ENCODE assay signal across 1 cellular context in genomic region chr15:39260791-39261190, GRCh38.
TF ChIP-seq lines count a peak whose summit lies in the region.

No MANE protein-coding gene starts in this region.

TF ChIP-seq in HepG2, 621 proteins besides CTCF, POLR2A, EP300 and RAD21 (continued from another document):
- peak; percentile 87; the same call in 1 of the 2 replicates for TF ChIP-seq THRA (CRISPR knock-in tag; IDR thresholded peaks at IDR 0.05; ENCODE audit: borderline replicate concordance)
